6 cellular contexts compared by ENCODE assay signal in the genomic region with DNA sequence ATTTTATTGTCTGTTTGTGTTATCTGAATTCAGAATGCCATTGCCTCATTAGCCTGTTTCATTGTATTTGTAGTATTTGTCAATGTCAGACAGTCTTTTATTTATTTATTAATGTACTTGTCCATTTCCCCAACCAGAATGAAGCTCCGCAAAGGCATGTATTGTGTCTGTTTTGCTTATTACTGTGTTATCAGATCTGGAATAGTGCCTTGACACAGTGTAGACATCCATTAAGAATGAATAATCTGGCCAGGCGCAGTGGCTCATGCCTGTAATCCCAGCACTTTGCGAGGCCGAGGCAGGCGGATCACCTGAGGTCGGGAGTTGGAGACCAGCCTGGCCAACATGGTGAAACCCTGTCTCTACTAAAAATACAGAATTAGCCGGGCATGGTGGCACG. TPM values are rescaled to one million over a fixed set of nuclear protein-coding genes. Genes with fewer than 3 reads are reported as not detected.
"Had no signal": no experiment of that assay in that cellular context is flagged by ENCODE, and none has a peak within 500 bp of the region (broad histone marks: within the 10 kb centered on the region; RNA-seq: fewer than 3 reads in every experiment).

No MANE protein-coding gene starts in this region.

RNA-seq across cellular contexts. Expression of a gene that starts 46.4 kb away (rescaled TPM):
- total RNA-seq: HepG2, HT-29, HT1080, IMR-90, K562 had no signal
- polyA plus RNA-seq: IgD-negative memory B cell, IMR-90, K562 had no signal
